Comparison of ENCODE assay signal across 1 cellular context in the genomic region with DNA sequence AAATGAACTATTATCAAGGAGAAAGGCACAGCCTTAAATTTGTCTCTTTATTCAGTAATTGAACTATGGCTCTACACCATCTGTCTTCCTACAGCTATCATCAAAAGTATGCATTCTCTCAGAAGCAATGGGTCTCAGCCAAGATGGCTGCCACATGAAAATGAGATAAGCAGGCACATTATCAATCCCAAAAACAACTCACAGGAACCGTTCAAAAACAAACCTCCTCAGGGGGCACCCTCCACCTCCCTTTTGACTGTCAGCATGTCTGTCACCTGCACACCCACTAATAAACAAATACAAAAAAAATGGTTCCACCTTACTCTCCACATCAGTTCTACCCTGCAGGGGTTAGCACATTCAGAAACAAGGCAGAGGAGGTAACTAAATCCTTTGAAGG.
TF ChIP-seq lines count a peak whose summit lies in the region.

No MANE protein-coding gene starts in this region.

TF ChIP-seq in K562, 482 proteins besides CTCF, POLR2A, EP300 and RAD21 (continued from another document):
- no peak for TF ChIP-seq EGR1 (conservative IDR thresholded peaks at IDR 0.05)
- TF ChIP-seq COPS2 (conservative IDR thresholded peaks at IDR 0.05) = no peak
- no peak for TF ChIP-seq SETDB1 (IDR thresholded peaks at IDR 0.05; ENCODE audit: low read length)
- no peak for TF ChIP-seq BRF1 (IDR thresholded peaks at IDR 0.05; ENCODE audit: borderline replicate concordance, extremely low read depth, insufficient read length)
- TF ChIP-seq, protein P1, sequence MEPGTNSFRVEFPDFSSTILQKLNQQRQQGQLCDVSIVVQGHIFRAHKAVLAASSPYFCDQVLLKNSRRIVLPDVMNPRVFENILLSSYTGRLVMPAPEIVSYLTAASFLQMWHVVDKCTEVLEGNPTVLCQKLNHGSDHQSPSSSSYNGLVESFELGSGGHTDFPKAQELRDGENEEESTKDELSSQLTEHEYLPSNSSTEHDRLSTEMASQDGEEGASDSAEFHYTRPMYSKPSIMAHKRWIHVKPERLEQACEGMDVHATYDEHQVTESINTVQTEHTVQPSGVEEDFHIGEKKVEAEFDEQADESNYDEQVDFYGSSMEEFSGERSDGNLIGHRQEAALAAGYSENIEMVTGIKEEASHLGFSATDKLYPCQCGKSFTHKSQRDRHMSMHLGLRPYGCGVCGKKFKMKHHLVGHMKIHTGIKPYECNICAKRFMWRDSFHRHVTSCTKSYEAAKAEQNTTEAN (CRISPR knock-in tag; IDR thresholded peaks at IDR 0.05) = no peak
- no peak for TF ChIP-seq ZNF695 (CRISPR knock-in tag; IDR thresholded peaks at IDR 0.05)
- no peak for TF ChIP-seq SFPQ (IDR thresholded peaks at IDR 0.05; ENCODE audit: low read depth, low read length)
- TF ChIP-seq ZNF232 (CRISPR knock-in tag; IDR thresholded peaks at IDR 0.05) = no peak
- TF ChIP-seq, protein P2, sequence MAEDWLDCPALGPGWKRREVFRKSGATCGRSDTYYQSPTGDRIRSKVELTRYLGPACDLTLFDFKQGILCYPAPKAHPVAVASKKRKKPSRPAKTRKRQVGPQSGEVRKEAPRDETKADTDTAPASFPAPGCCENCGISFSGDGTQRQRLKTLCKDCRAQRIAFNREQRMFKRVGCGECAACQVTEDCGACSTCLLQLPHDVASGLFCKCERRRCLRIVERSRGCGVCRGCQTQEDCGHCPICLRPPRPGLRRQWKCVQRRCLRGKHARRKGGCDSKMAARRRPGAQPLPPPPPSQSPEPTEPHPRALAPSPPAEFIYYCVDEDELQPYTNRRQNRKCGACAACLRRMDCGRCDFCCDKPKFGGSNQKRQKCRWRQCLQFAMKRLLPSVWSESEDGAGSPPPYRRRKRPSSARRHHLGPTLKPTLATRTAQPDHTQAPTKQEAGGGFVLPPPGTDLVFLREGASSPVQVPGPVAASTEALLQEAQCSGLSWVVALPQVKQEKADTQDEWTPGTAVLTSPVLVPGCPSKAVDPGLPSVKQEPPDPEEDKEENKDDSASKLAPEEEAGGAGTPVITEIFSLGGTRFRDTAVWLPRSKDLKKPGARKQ (CRISPR knock-in tag; IDR thresholded peaks at IDR 0.05) = no peak
- TF ChIP-seq TEAD4 (IDR thresholded peaks at IDR 0.05; ENCODE audit: low read length) = no peak; the same call in 1 of the 2 replicates
- TF ChIP-seq TEAD4 (CRISPR knock-in tag; IDR thresholded peaks at IDR 0.05; ENCODE audit: borderline replicate concordance) = no peak
- TF ChIP-seq E2F3 (CRISPR knock-in tag; IDR thresholded peaks at IDR 0.05) = no peak
- TF ChIP-seq BACH1 (tag; IDR thresholded peaks at IDR 0.05) = no peak
- no peak for TF ChIP-seq NRF1 (conservative IDR thresholded peaks at IDR 0.05 in 1 of 2, IDR thresholded peaks at IDR 0.05 in 1 of 2)
- no peak for TF ChIP-seq HDGF (IDR thresholded peaks at IDR 0.05)
- no peak for TF ChIP-seq GATAD2B (IDR thresholded peaks at IDR 0.05; ENCODE audit: borderline replicate concordance)
- no peak for TF ChIP-seq FOXP1 (CRISPR knock-in tag; IDR thresholded peaks at IDR 0.05)
- TF ChIP-seq SRF (CRISPR knock-in tag; IDR thresholded peaks at IDR 0.05) = no peak
- no peak for TF ChIP-seq POLR3A (IDR thresholded peaks at IDR 0.05; ENCODE audit: borderline replicate concordance, extremely low read depth, insufficient read depth, insufficient read length)
- no peak for TF ChIP-seq SRSF1 (IDR thresholded peaks at IDR 0.05; ENCODE audit: low read depth, low read length)
- TF ChIP-seq BRD4 (IDR thresholded peaks at IDR 0.05) = no peak
- TF ChIP-seq, protein P3, sequence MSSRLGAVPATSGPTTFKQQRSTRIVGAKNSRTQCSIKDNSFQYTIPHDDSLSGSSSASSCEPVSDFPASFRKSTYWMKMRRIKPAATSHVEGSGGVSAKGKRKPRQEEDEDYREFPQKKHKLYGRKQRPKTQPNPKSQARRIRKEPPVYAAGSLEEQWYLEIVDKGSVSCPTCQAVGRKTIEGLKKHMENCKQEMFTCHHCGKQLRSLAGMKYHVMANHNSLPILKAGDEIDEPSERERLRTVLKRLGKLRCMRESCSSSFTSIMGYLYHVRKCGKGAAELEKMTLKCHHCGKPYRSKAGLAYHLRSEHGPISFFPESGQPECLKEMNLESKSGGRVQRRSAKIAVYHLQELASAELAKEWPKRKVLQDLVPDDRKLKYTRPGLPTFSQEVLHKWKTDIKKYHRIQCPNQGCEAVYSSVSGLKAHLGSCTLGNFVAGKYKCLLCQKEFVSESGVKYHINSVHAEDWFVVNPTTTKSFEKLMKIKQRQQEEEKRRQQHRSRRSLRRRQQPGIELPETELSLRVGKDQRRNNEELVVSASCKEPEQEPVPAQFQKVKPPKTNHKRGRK (tag; IDR thresholded peaks at IDR 0.05) = no peak
- no peak for TF ChIP-seq PHB2 (IDR thresholded peaks at IDR 0.05; ENCODE audit: low read depth)
- no peak for TF ChIP-seq ZFP36 (IDR thresholded peaks at IDR 0.05; ENCODE audit: low read depth, low read length, partially characterized antibody)
- TF ChIP-seq RNF2 (IDR thresholded peaks at IDR 0.05) = no peak
- no peak for TF ChIP-seq MTF1 (CRISPR knock-in tag; IDR thresholded peaks at IDR 0.05; ENCODE audit: borderline replicate concordance)
- peak; percentile 38; the same call in 1 of the 2 replicates for TF ChIP-seq L3MBTL2 (IDR thresholded peaks at IDR 0.05)
- TF ChIP-seq NCOR1 (IDR thresholded peaks at IDR 0.05) = peak; percentile 44; the same call in 1 of the 2 replicates
- no peak for TF ChIP-seq JUND (IDR thresholded peaks at IDR 0.05; ENCODE audit: borderline replicate concordance, low read depth, low read length)
- no peak for TF ChIP-seq JUND (tag; IDR thresholded peaks at IDR 0.05; ENCODE audit: borderline replicate concordance, low read depth, low read length)
- TF ChIP-seq, protein P4, sequence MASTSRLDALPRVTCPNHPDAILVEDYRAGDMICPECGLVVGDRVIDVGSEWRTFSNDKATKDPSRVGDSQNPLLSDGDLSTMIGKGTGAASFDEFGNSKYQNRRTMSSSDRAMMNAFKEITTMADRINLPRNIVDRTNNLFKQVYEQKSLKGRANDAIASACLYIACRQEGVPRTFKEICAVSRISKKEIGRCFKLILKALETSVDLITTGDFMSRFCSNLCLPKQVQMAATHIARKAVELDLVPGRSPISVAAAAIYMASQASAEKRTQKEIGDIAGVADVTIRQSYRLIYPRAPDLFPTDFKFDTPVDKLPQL (IDR thresholded peaks at IDR 0.05; ENCODE audit: extremely low read depth, insufficient read length) = no peak
- TF ChIP-seq FOXA3 (CRISPR knock-in tag; conservative IDR thresholded peaks at IDR 0.05 in 1 of 2, IDR thresholded peaks at IDR 0.05 in 1 of 2) = no peak
- TF ChIP-seq E4F1 (CRISPR knock-in tag; IDR thresholded peaks at IDR 0.05; ENCODE audit: borderline replicate concordance) = no peak
- TF ChIP-seq SRSF7 (optimal IDR thresholded peaks at IDR 0.05; ENCODE audit: low read depth, low read length) = no peak
- no peak for TF ChIP-seq KLF1 (tag; IDR thresholded peaks at IDR 0.05)
- TF ChIP-seq ZNF23 (CRISPR knock-in tag; IDR thresholded peaks at IDR 0.05) = no peak
- TF ChIP-seq TCF7 (IDR thresholded peaks at IDR 0.05; ENCODE audit: borderline replicate concordance) = no peak
- no peak for TF ChIP-seq ZNF134 (CRISPR knock-in tag; conservative IDR thresholded peaks at IDR 0.05)
